In the genomic region with DNA sequence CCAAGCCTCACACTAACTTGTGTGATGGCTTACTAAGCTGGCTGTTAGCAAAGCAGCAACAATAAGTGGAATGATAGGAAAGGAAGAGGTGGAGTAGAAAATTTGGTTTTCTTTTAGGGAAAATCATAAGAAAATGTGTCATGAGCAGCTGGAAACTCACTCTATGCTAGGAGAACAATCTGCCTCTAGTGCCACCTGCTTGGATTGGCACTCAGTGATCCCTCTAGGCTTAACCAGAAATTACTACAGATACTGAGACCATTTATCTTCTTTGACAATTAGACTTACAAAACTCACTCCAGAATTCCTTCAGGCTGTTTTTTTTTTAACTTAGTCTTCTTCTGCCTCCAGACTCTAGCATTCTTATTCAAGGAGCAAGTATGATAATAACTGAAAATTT, we compare ENCODE assay signal across 17 cellular contexts.
"Had no signal": no experiment of that assay in that cellular context is flagged by ENCODE, and none has a peak within 500 bp of the region (broad histone marks: within the 10 kb centered on the region; RNA-seq: fewer than 3 reads in every experiment).

No MANE protein-coding gene starts in this region.

- H3K36me3 Mint-ChIP-seq: stimulated activated naive B cell treated with anti-CD40 and anti-IgM and Interleukin-4, amounts not matched to agents 10 μg/mL and 1 μg/mL and 100 μg/mL, for 72 hours had no signal

- H3K27me3 ChIP-seq: colonic mucosa, hepatocyte, right lobe of liver, transverse colon had no signal

- DNase-seq: activated CD8-positive, alpha-beta memory T cell treated with anti-CD3 and anti-CD28 coated beads, Interleukin-2, amount 10 ng/mL, durations not matched to agents 7 days and 5 days; activated effector memory CD4-positive, alpha-beta T cell treated with Interleukin-2 at 50 U/mL for 16 hours; activated T-cell treated with anti-CD3 and anti-CD28 coated beads, Interleukin-2, amount 50 U/mL, for 24 hours; colonic mucosa; effector CD4-positive, alpha-beta T cell; midbrain; occipital lobe; psoas muscle; right lobe of liver; stimulated activated CD4-positive, alpha-beta T cell treated with anti-CD3 and anti-CD28 coated beads, Interleukin-2, amount 100 ng/mL, for 24 hours; stimulated activated naive B cell treated with anti-CD40 and anti-IgM and Interleukin-4, amounts not matched to agents 10 μg/mL and 1 μg/mL and 100 μg/mL, for 72 hours; transverse colon had no signal

- H3K4me3 Mint-ChIP-seq: activated CD8-positive, alpha-beta memory T cell treated with anti-CD3 and anti-CD28 coated beads, Interleukin-2, amount 10 ng/mL, durations not matched to agents 7 days and 5 days; activated T-cell treated with anti-CD3 and anti-CD28 coated beads, Interleukin-2, amount 50 U/mL, for 24 hours; stimulated activated naive B cell treated with anti-CD40 and anti-IgM and Interleukin-4, amounts not matched to agents 10 μg/mL and 1 μg/mL and 100 μg/mL, for 72 hours; T-helper 1 cell treated with Interleukin-12 subunit alpha and Interleukin-12 subunit beta and Interleukin-4 antibody, amounts not matched to agents 30 μg/mL and 1 μg/mL, for 36 hours had no signal

- H3K36me3 ChIP-seq: colonic mucosa, transverse colon had no signal

- ATAC-seq: activated CD4-positive, CD25-positive, alpha-beta regulatory T cell treated with anti-CD3 and anti-CD28 coated beads, Interleukin-2, amount 50 U/mL, for 24 hours; psoas muscle; SK-N-SH treated with all-trans-retinoic acid at 6 μM for 48 hours; stimulated activated naive B cell treated with anti-CD40 and anti-IgM and Interleukin-4, amounts not matched to agents 10 μg/mL and 1 μg/mL and 100 μg/mL, for 72 hours had no signal

- H3K27ac Mint-ChIP-seq: activated T-cell treated with anti-CD3 and anti-CD28 coated beads, Interleukin-2, amount 50 U/mL, for 24 hours; stimulated activated naive B cell treated with anti-CD40 and anti-IgM and Interleukin-4, amounts not matched to agents 10 μg/mL and 1 μg/mL and 100 μg/mL, for 72 hours had no signal

- H3K4me1 ChIP-seq: colonic mucosa, psoas muscle had no signal

- H3K9me3 Mint-ChIP-seq: stimulated activated naive B cell treated with anti-CD40 and anti-IgM and Interleukin-4, amounts not matched to agents 10 μg/mL and 1 μg/mL and 100 μg/mL, for 72 hours had no signal

- H3K4me3 ChIP-seq: colonic mucosa, hepatocyte, lung, psoas muscle, right lobe of liver, transverse colon had no signal

- H3K27ac ChIP-seq: colonic mucosa, hepatocyte, psoas muscle, transverse colon had no signal

- H3K27me3 Mint-ChIP-seq: stimulated activated naive B cell treated with anti-CD40 and anti-IgM and Interleukin-4, amounts not matched to agents 10 μg/mL and 1 μg/mL and 100 μg/mL, for 72 hours had no signal

- H3K9me3 ChIP-seq: colonic mucosa, psoas muscle, right lobe of liver, transverse colon had no signal
